11 cellular contexts compared by ENCODE assay signal in the genomic region with DNA sequence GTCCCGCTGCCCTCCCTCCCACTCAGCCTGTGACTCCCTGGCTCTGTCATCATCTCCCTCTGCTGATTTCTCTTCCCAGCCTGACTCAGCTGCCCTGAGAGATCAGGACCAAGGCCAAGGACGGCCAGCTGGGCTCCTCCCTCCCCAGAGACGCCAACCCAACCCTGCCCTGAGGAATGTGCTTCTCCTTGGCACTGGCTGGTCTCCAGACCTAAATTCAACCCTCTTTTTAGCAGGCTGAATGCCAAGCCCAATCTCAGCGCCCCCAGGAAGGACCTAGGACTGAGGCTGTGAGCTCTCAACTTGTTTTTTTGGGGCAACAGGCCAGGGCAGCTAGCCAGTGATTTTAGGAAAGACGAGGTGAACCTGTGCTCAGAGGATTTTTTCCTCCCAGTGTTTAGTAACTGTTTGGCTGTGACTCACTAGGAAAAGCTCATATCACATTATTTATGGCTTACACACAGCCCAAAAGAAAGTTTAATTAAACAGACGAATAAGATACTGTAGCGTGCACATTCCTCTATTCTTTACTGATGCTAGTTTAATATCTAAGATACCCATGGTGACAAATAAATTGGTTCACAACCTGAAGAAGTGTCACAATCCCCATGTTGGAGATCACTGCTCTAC. TPM values are rescaled to one million over a fixed set of nuclear protein-coding genes. Genes with fewer than 3 reads are reported as not detected.
DNase-seq lines count a peak whose midpoint lies in the region; ATAC-seq and TF ChIP-seq lines count a peak whose summit lies in the region.
"Had no signal": no experiment of that assay in that cellular context is flagged by ENCODE, and none has a peak within 500 bp of the region (broad histone marks: within the 10 kb centered on the region; RNA-seq: fewer than 3 reads in every experiment).

No MANE protein-coding gene starts in this region.

- no peaks in the 10 kb centered on the region for H3K36me3 Mint-ChIP-seq in activated CD8-positive, alpha-beta T cell treated with anti-CD3 and anti-CD28 coated beads for 36 hours (ENCODE audit: low read depth)
- no peaks in the 10 kb centered on the region for H3K36me3 Mint-ChIP-seq in neural progenitor cell
- H3K36me3 Mint-ChIP-seq: stimulated activated effector memory CD8-positive, alpha-beta T cell treated with anti-CD3 and anti-CD28 coated beads, Interleukin-12 subunit alpha, Interleukin-12 subunit beta, amount 100 ng/mL, for 72 hours had no signal

- H3F3A ChIP-seq in neural progenitor cell (ENCODE audit: low read depth): no peaks in the 10 kb centered on the region

- no peak overlapping the region for H2AFZ ChIP-seq in neural progenitor cell (replicated peaks)

- H3K9ac ChIP-seq in neural progenitor cell: no peak overlapping the region

- intact Hi-C loops in activated CD8-positive, alpha-beta T cell treated with anti-CD3 and anti-CD28 coated beads for 36 hours (cut with micrococcal nuclease): no loop called here

- CTCF ChIA-PET in activated CD8-positive, alpha-beta T cell treated with anti-CD3 and anti-CD28 coated beads for 36 hours (lab: Charles Lee): interaction anchor here (1.6 kb wide), 1 partner anchor 18 kb away, joined by 3 read pairs; no protein-coding TSS in a partner anchor

- H3K4me3 ChIP-seq in fibroblast of mammary gland (ENCODE audit: control insufficient read depth, low read depth, low read length) (no peak overlapping the region), neural progenitor cell (no peak overlapping the region)

- peaks cover 45% of the 10 kb centered on the region for H3K27me3 Mint-ChIP-seq in activated CD8-positive, alpha-beta T cell treated with anti-CD3 and anti-CD28 coated beads for 36 hours
- H3K27me3 Mint-ChIP-seq in neural progenitor cell (ENCODE audit: insufficient read depth, low read depth): peaks cover 25% of the 10 kb centered on the region

- H3K27ac ChIP-seq in neural progenitor cell: no peak overlapping the region

- H3K4me3 Mint-ChIP-seq in activated CD8-positive, alpha-beta T cell treated with anti-CD3 and anti-CD28 coated beads for 36 hours: no peak overlapping the region
- H3K4me3 Mint-ChIP-seq in neural progenitor cell: no peak overlapping the region
- H3K4me3 Mint-ChIP-seq: stimulated activated effector memory CD8-positive, alpha-beta T cell treated with anti-CD3 and anti-CD28 coated beads, Interleukin-12 subunit alpha, Interleukin-12 subunit beta, amount 100 ng/mL, for 72 hours had no signal

- no peak for ATAC-seq in activated CD8-positive, alpha-beta T cell treated with anti-CD3 and anti-CD28 coated beads for 36 hours
- ATAC-seq: stimulated activated effector memory CD8-positive, alpha-beta T cell treated with anti-CD3 and anti-CD28 coated beads, Interleukin-12 subunit alpha, Interleukin-12 subunit beta, amount 100 ng/mL, for 72 hours had no signal

- H3K4me2 ChIP-seq in neural progenitor cell: no peak overlapping the region

- TF ChIP-seq CTCF in fibroblast of mammary gland (conservative IDR thresholded peaks at IDR 0.05; ENCODE audit: control insufficient read depth, insufficient read depth, low read depth, low read length): no peak
- TF ChIP-seq CTCF in activated CD8-positive, alpha-beta T cell treated with anti-CD3 and anti-CD28 coated beads for 36 hours (IDR thresholded peaks at IDR 0.05): no peak
- TF ChIP-seq CTCF in neural progenitor cell (IDR thresholded peaks at IDR 0.05): no peak

- H3K36me3 ChIP-seq in neural progenitor cell: no peaks in the 10 kb centered on the region

- H4K20me1 ChIP-seq in neural progenitor cell (ENCODE audit: low read depth): peaks cover 12% of the 10 kb centered on the region

- no peaks in the 10 kb centered on the region for H3K4me1 ChIP-seq in neural progenitor cell

- H3K9me3 ChIP-seq in neural progenitor cell (ENCODE audit: low read depth): no peaks in the 10 kb centered on the region

- POLR2A ChIA-PET in activated CD8-positive, alpha-beta T cell treated with anti-CD3 and anti-CD28 coated beads for 36 hours (lab: Charles Lee): no interaction called here

- H3K27ac Mint-ChIP-seq in activated CD8-positive, alpha-beta T cell treated with anti-CD3 and anti-CD28 coated beads for 36 hours: no peak overlapping the region
- H3K27ac Mint-ChIP-seq in neural progenitor cell: no peak overlapping the region
- H3K27ac Mint-ChIP-seq: stimulated activated effector memory CD8-positive, alpha-beta T cell treated with anti-CD3 and anti-CD28 coated beads, Interleukin-12 subunit alpha, Interleukin-12 subunit beta, amount 100 ng/mL, for 72 hours had no signal

- no peaks in the 10 kb centered on the region for H3K79me2 ChIP-seq in neural progenitor cell (ENCODE audit: low read depth)

- H3K27me3 ChIP-seq in neural progenitor cell: no peaks in the 10 kb centered on the region

- DNase-seq in GM04504 (ENCODE audit: low read depth): peak; percentile 25
- DNase-seq in RPMI8226: peak; percentile 69
- peak; percentile 68 for DNase-seq in fibroblast of mammary gland (ENCODE audit: low read depth)
- DNase-seq in pons (ENCODE audit: low spot score): peak; percentile 7
- no peak for DNase-seq in activated CD8-positive, alpha-beta T cell treated with anti-CD3 and anti-CD28 coated beads for 36 hours
- no peak for DNase-seq in inferior parietal cortex (ENCODE audit: extremely low spot score)
- DNase-seq in neural progenitor cell (ENCODE audit: low spot score): no peak
- DNase-seq in NCI-H526 (lab: John Stamatoyannopoulos, UW): no peak
- DNase-seq: NCI-H1694 treated with DMSO at 0.1 percent for 48 hours had no signal

- H3K9me3 Mint-ChIP-seq in activated CD8-positive, alpha-beta T cell treated with anti-CD3 and anti-CD28 coated beads for 36 hours: no peaks in the 10 kb centered on the region
- no peaks in the 10 kb centered on the region for H3K9me3 Mint-ChIP-seq in neural progenitor cell
- H3K9me3 Mint-ChIP-seq: stimulated activated effector memory CD8-positive, alpha-beta T cell treated with anti-CD3 and anti-CD28 coated beads, Interleukin-12 subunit alpha, Interleukin-12 subunit beta, amount 100 ng/mL, for 72 hours had no signal

- H3K4me1 Mint-ChIP-seq in activated CD8-positive, alpha-beta T cell treated with anti-CD3 and anti-CD28 coated beads for 36 hours (ENCODE audit: low read depth): peaks cover 6% of the 10 kb centered on the region
- no peaks in the 10 kb centered on the region for H3K4me1 Mint-ChIP-seq in neural progenitor cell

RNA-seq across cellular contexts. Expression of gene IGFL1, which starts 7.4 kb away (rescaled TPM):
- not detected for total RNA-seq in activated CD8-positive, alpha-beta T cell treated with anti-CD3 and anti-CD28 coated beads for 36 hours
- total RNA-seq in neural progenitor cell (ENCODE audit: low replicate concordance): not detected in 2 replicates
- total RNA-seq: posterior vena cava had no signal

Comparison
In these comparisons a context has a peak if more than half of its experiments do, and no peak if none do; other contexts are left out.
1. DNase-seq: peak in GM04504 (single experiment), RPMI8226 (single experiment), fibroblast of mammary gland (single experiment) and pons (single experiment); none in activated CD8-positive, alpha-beta T cell treated with anti-CD3 and anti-CD28 coated beads for 36 hours (single experiment), inferior parietal cortex (single experiment), neural progenitor cell (single experiment) and NCI-H526 (0 of 2).